In genomic region chr14:71319646-71320045, GRCh38 we compare ENCODE assay signal across 7 cellular contexts. TPM values are rescaled to one million over a fixed set of nuclear protein-coding genes. Genes with fewer than 3 reads are reported as not detected.
DNase-seq lines count a peak whose midpoint lies in the region; ATAC-seq lines count a peak whose summit lies in the region.

No MANE protein-coding gene starts in this region.

- DNase-seq in EL (peak; percentile 32), SW480 (ENCODE audit: low spot score) (peak; percentile 36), fibroblast of gingiva (ENCODE audit: low read depth) (peak; percentile 21), occipital lobe (lab: John Stamatoyannopoulos, UW) (peak; percentile 43), ureter (ENCODE audit: low spot score) (no peak)

- peak; percentile 10 for ATAC-seq in HG03175 (IDR thresholded peaks at IDR 0.05; ENCODE audit: unreplicated experiment)
- ATAC-seq in GM21786 (IDR thresholded peaks at IDR 0.05; ENCODE audit: unreplicated experiment) = no peak

RNA-seq across cellular contexts. Expression of gene SIPA1L1, which starts 0.6 kb away (rescaled TPM):
- 13.6 TPM for total RNA-seq in occipital lobe
- 58.2 TPM for total RNA-seq in ureter
